In genomic region chr18:58962331-58962730, GRCh38 we compare ENCODE assay signal across 15 cellular contexts.
"Had no signal": no experiment of that assay in that cellular context is flagged by ENCODE, and none has a peak within 500 bp of the region (broad histone marks: within the 10 kb centered on the region; RNA-seq: fewer than 3 reads in every experiment).

No MANE protein-coding gene starts in this region.

- H3K27ac ChIP-seq: left lung, stomach had no signal

- H3K9me3 ChIP-seq: left lung, stomach had no signal

- H3K9me3 Mint-ChIP-seq: activated CD4-positive, alpha-beta T cell treated with anti-CD3 and anti-CD28 coated beads, Interleukin-2, amount 10 ng/mL, durations not matched to agents 7 days and 5 days; activated T-cell treated with anti-CD3 and anti-CD28 coated beads, Interleukin-2, amount 50 U/mL, for 24 hours; activated T-helper 2 cell treated with anti-CD3 and anti-CD28 coated beads, Interferon-gamma antibody, Interleukin-2, Interleukin-4, amounts not matched to agents 10 μg/mL and 5 μg/mL and 100 μg/mL, durations not matched to agents 14 hours and 24 hours and 36 hours; brain; type B pancreatic cell had no signal

- H3K27me3 Mint-ChIP-seq: activated T-cell treated with anti-CD3 and anti-CD28 coated beads, Interleukin-2, amount 50 U/mL, for 24 hours; brain; type B pancreatic cell had no signal

- H3K4me1 Mint-ChIP-seq: activated CD4-positive, alpha-beta T cell treated with anti-CD3 and anti-CD28 coated beads, Interleukin-2, amount 10 ng/mL, durations not matched to agents 7 days and 5 days had no signal

- ATAC-seq: activated CD4-positive, CD25-positive, alpha-beta regulatory T cell treated with anti-CD3 and anti-CD28 coated beads, Interleukin-2, amount 50 U/mL, for 24 hours; activated CD8-positive, alpha-beta T cell treated with anti-CD3 and anti-CD28 coated beads, Interleukin-2, amount 10 ng/mL, durations not matched to agents 7 days and 5 days; left lung; right cardiac atrium had no signal

- H3K4me3 Mint-ChIP-seq: activated CD4-positive, alpha-beta T cell treated with anti-CD3 and anti-CD28 coated beads, Interleukin-2, amount 10 ng/mL, durations not matched to agents 7 days and 5 days; activated CD8-positive, alpha-beta T cell treated with anti-CD3 and anti-CD28 coated beads, Interleukin-2, amount 10 ng/mL, durations not matched to agents 7 days and 5 days; activated T-cell treated with anti-CD3 and anti-CD28 coated beads, Interleukin-2, amount 50 U/mL, for 24 hours; brain; type B pancreatic cell had no signal

- H3K27ac Mint-ChIP-seq: activated CD4-positive, alpha-beta T cell treated with anti-CD3 and anti-CD28 coated beads, Interleukin-2, amount 10 ng/mL, durations not matched to agents 7 days and 5 days; activated CD8-positive, alpha-beta T cell treated with anti-CD3 and anti-CD28 coated beads, Interleukin-2, amount 10 ng/mL, durations not matched to agents 7 days and 5 days; activated T-cell treated with anti-CD3 and anti-CD28 coated beads, Interleukin-2, amount 50 U/mL, for 24 hours; activated T-helper 2 cell treated with anti-CD3 and anti-CD28 coated beads, Interferon-gamma antibody, Interleukin-2, Interleukin-4, amounts not matched to agents 10 μg/mL and 5 μg/mL and 100 μg/mL, durations not matched to agents 14 hours and 24 hours and 36 hours; type B pancreatic cell had no signal

- H3K27me3 ChIP-seq: left lung, stomach had no signal

- DNase-seq: activated CD4-positive, alpha-beta T cell treated with anti-CD3 and anti-CD28 coated beads, Interleukin-2, amount 10 ng/mL, durations not matched to agents 7 days and 5 days; activated CD8-positive, alpha-beta T cell treated with anti-CD3 and anti-CD28 coated beads, Interleukin-2, amount 10 ng/mL, durations not matched to agents 7 days and 5 days; activated naive CD4-positive, alpha-beta T cell treated with Interleukin-2 at 50 U/mL for 16 hours; activated T-cell treated with anti-CD3 and anti-CD28 coated beads, Interleukin-2, amount 50 U/mL, for 24 hours; kidney; left lung; midbrain; right cardiac atrium; stomach; T1000 had no signal

- H3K4me3 ChIP-seq: left lung, skin epidermis, stomach had no signal
